In genomic region chr3:38163117-38163870, GRCh38 we compare ENCODE assay signal across 10 cellular contexts. TPM values are rescaled to one million over a fixed set of nuclear protein-coding genes. Genes with fewer than 3 reads are reported as not detected.
DNase-seq lines count a peak whose midpoint lies in the region; ATAC-seq and TF ChIP-seq lines count a peak whose summit lies in the region.
"Had no signal": no experiment of that assay in that cellular context is flagged by ENCODE, and none has a peak within 500 bp of the region (broad histone marks: within the 10 kb centered on the region; RNA-seq: fewer than 3 reads in every experiment).

No MANE protein-coding gene starts in this region.

- WGBS in smooth muscle cell (ENCODE audit: low lambda C conversion rate), result 87% methylated on average over 12 of the region's 12 CpGs

- H3K9ac ChIP-seq in colonic mucosa (ENCODE audit: low read depth in 2 of 2, low read length in 2 of 2) (no peak overlapping the region), smooth muscle cell (ENCODE audit: low read depth) (no peak overlapping the region)

- H3K27me3 Mint-ChIP-seq in activated T-cell treated with anti-CD3 and anti-CD28 coated beads, Interleukin-2, amount 50 U/mL, for 24 hours, result no peaks in the 10 kb centered on the region

- H3K27ac ChIP-seq in colonic mucosa (no peak overlapping the region), smooth muscle cell (ENCODE audit: low read depth) (peak overlapping the region; percentile 99)
- H3K27ac ChIP-seq: cardiac muscle cell had no signal

- H3K4me1 ChIP-seq in colonic mucosa (no peaks in the 10 kb centered on the region), smooth muscle cell (ENCODE audit: low read depth) (peaks cover 21% of the 10 kb centered on the region)

- intact Hi-C loops in colonic mucosa (cut with DNase I), result no loop called here

- H3K4me3 ChIP-seq in colonic mucosa (no peak overlapping the region), smooth muscle cell (no peak overlapping the region)
- H3K4me3 ChIP-seq: cardiac muscle cell had no signal

- peak; percentile 14 for TF ChIP-seq CTCF in colonic mucosa (IDR thresholded peaks at IDR 0.05)
- TF ChIP-seq CTCF in smooth muscle cell (IDR thresholded peaks at IDR 0.05; ENCODE audit: borderline replicate concordance, insufficient read depth, poor library complexity, severe bottlenecking), result no peak

- H3K4me2 ChIP-seq in smooth muscle cell, result no peak overlapping the region

- H3K79me2 ChIP-seq in smooth muscle cell (ENCODE audit: low read depth), result peaks cover 26% of the 10 kb centered on the region

- no peaks in the 10 kb centered on the region for H3K9me3 Mint-ChIP-seq in activated T-cell treated with anti-CD3 and anti-CD28 coated beads, Interleukin-2, amount 50 U/mL, for 24 hours

- H3K4me1 Mint-ChIP-seq in activated T-cell treated with anti-CD3 and anti-CD28 coated beads, Interleukin-2, amount 50 U/mL, for 24 hours (ENCODE audit: low read depth), result peaks cover 30% of the 10 kb centered on the region

- H2AFZ ChIP-seq in smooth muscle cell (ENCODE audit: low read depth), result no peak overlapping the region

- H3K36me3 ChIP-seq in colonic mucosa (no peaks in the 10 kb centered on the region), smooth muscle cell (ENCODE audit: low read depth) (no peaks in the 10 kb centered on the region)
- H3K36me3 ChIP-seq: cardiac muscle cell had no signal

- no peak for ATAC-seq in HG02678 (IDR thresholded peaks at IDR 0.05; ENCODE audit: unreplicated experiment)

- peaks cover 12% of the 10 kb centered on the region for H4K20me1 ChIP-seq in smooth muscle cell (ENCODE audit: low read depth)

- H3K9me3 ChIP-seq in colonic mucosa (no peaks in the 10 kb centered on the region), smooth muscle cell (replicated peaks; ENCODE audit: low read depth) (no peaks in the 10 kb centered on the region)

- DNase-seq in activated T-cell treated with anti-CD3 and anti-CD28 coated beads, Interleukin-2, amount 50 U/mL, for 24 hours, result no peak
- DNase-seq in activated T-cell treated with anti-CD3 and anti-CD28 coated beads, Interleukin-2, amount 50 U/mL, for 1 hour, result no peak
- peak; percentile 38 for DNase-seq in NOMO-1 treated with dmso at 0.1 percent for 144 hours (lab: John Stamatoyannopoulos, UW; ENCODE audit: unreplicated experiment)
- no peak for DNase-seq in colonic mucosa
- DNase-seq in smooth muscle cell (lab: John Stamatoyannopoulos, UW; ENCODE audit: unreplicated experiment), result no peak
- no peak for DNase-seq in NCI-H146 (lab: John Stamatoyannopoulos, UW)
- no peak for DNase-seq in medulla oblongata (ENCODE audit: extremely low spot score)
- DNase-seq: stimulated activated CD4-positive, alpha-beta T cell treated with anti-CD3 and anti-CD28 coated beads, Interleukin-2, amount 100 ng/mL, for 24 hours had no signal

- H3K36me3 Mint-ChIP-seq in activated T-cell treated with anti-CD3 and anti-CD28 coated beads, Interleukin-2, amount 50 U/mL, for 24 hours (ENCODE audit: low read depth), result peaks cover 30% of the 10 kb centered on the region

- no peaks in the 10 kb centered on the region for H3K27me3 ChIP-seq in colonic mucosa
- no peaks in the 10 kb centered on the region for H3K27me3 ChIP-seq in smooth muscle cell (ENCODE audit: low read depth)
- H3K27me3 ChIP-seq: cardiac muscle cell had no signal

- peaks cover 21% of the 10 kb centered on the region for H3F3A ChIP-seq in smooth muscle cell (ENCODE audit: low read depth)

- peak overlapping the region; percentile 14 for H3K27ac Mint-ChIP-seq in activated T-cell treated with anti-CD3 and anti-CD28 coated beads, Interleukin-2, amount 50 U/mL, for 24 hours

- H3K4me3 Mint-ChIP-seq in activated T-cell treated with anti-CD3 and anti-CD28 coated beads, Interleukin-2, amount 50 U/mL, for 24 hours, result no peak overlapping the region

RNA-seq across cellular contexts. Expression of gene OXSR1, which starts 2.0 kb away (rescaled TPM):
- total RNA-seq in colonic mucosa (10 to 100 TPM; 32.0 to 57.3 TPM), smooth muscle cell (50.3 and 50.6 TPM in 2 replicates)
- polyA plus RNA-seq in smooth muscle cell, result 11.9 and 21.7 TPM in 2 replicates

RNA-seq across cellular contexts. Expression of gene MYD88, which starts 24.8 kb away (rescaled TPM):
- total RNA-seq in colonic mucosa, result 10 to 100 TPM; 69.5 to 70.4 TPM
- total RNA-seq in smooth muscle cell, result 8.2 and 14.1 TPM in 2 replicates
- polyA plus RNA-seq in smooth muscle cell, result 37.4 and 37.5 TPM in 2 replicates

RNA-seq across cellular contexts. Expression of gene ACAA1, which starts 26.4 kb away (rescaled TPM):
- 100 to 1,000 TPM; 135 to 167 TPM for total RNA-seq in colonic mucosa
- total RNA-seq in smooth muscle cell, result 15.4 and 22.7 TPM in 2 replicates
- 41.8 and 43.8 TPM in 2 replicates for polyA plus RNA-seq in smooth muscle cell
